In the genomic region with DNA sequence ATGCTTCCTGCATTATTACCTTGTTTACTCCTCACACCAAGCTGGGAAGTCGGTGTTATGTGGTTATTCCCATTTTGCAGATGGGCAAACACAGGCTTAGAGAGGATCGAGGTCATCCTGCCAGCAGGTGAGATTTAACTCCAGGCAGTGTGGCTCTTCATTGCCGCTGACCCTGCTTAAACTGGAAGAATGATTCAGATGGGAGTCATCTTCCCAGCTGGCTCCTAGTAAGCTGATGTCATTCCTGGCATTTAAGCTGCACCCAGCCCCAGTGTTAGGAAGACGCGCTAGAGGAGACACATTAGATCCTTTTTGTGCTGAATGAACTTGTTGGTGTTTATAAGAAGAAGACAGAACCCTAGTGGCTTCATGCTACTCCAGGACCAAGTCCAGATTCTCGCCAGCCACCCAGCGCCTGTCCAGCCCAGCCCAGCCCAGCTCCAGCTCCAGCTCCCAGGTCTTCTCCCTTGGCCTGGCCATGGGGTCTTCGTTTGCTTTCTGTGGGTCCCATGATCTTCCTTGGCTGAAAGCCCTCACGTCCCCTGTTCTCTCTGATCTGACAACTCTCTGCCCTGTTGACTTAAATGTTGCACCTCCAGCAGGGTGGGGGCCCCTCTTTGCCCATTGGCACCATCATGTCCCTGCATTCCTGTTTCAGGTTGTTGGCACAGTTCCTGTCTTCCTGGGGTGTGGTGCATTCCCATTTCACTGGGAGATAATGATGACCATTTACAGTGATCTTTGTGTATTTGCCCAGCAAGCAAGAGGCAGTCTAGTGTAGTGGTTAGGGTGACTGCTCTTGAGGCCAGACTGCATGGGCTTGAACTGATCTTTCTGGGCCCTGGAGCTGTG, we compare ENCODE assay signal across 11 cellular contexts. TPM values are rescaled to one million over a fixed set of nuclear protein-coding genes. Genes with fewer than 3 reads are reported as not detected.
DNase-seq lines count a peak whose midpoint lies in the region; ATAC-seq lines count a peak whose summit lies in the region.
"Had no signal": no experiment of that assay in that cellular context is flagged by ENCODE, and none has a peak within 500 bp of the region (broad histone marks: within the 10 kb centered on the region; RNA-seq: fewer than 3 reads in every experiment).

No MANE protein-coding gene starts in this region.

- H3K4me3 Mint-ChIP-seq in dendritic cell treated with granulocyte-macrophage colony-stimulating factor and Interleukin-4, amounts not matched to agents 40 ng/mL and 50 ng/mL, for 4 days = no peak overlapping the region
- H3K4me3 Mint-ChIP-seq: activated T-cell treated with anti-CD3 and anti-CD28 coated beads, Interleukin-2, amount 50 U/mL, for 4 hours; CD8-positive, alpha-beta memory T cell had no signal

- peaks cover 22% of the 10 kb centered on the region for H3K4me1 Mint-ChIP-seq in dendritic cell treated with granulocyte-macrophage colony-stimulating factor and Interleukin-4, amounts not matched to agents 40 ng/mL and 50 ng/mL, for 4 days (ENCODE audit: low read depth)

- DNase-seq in ACHN (peak; percentile 83), MG63 (peak; percentile 85), NCI-H510A (lab: John Stamatoyannopoulos, UW) (no peak), GM19240 (ENCODE audit: insufficient read length, low spot score) (no peak)
- DNase-seq in activated CD8-positive, alpha-beta memory T cell treated with anti-CD3 and anti-CD28 coated beads for 24 hours = no peak
- DNase-seq: activated T-cell treated with anti-CD3 and anti-CD28 coated beads, Interleukin-2, amount 50 U/mL, for 4 hours; CD8-positive, alpha-beta memory T cell; NCI-H1930 had no signal

- peak overlapping the region; percentile 6 for H3K27ac ChIP-seq in mesodermal cell (ENCODE audit: low read depth, low read length, severe bottlenecking)

- intact Hi-C loops in dendritic cell treated with granulocyte-macrophage colony-stimulating factor and Interleukin-4, amounts not matched to agents 40 ng/mL and 50 ng/mL, for 4 days (cut with micrococcal nuclease) = no loop called here

- H3K9me3 Mint-ChIP-seq in dendritic cell treated with granulocyte-macrophage colony-stimulating factor and Interleukin-4, amounts not matched to agents 40 ng/mL and 50 ng/mL, for 4 days = no peaks in the 10 kb centered on the region
- H3K9me3 Mint-ChIP-seq: activated T-cell treated with anti-CD3 and anti-CD28 coated beads, Interleukin-2, amount 50 U/mL, for 4 hours; CD8-positive, alpha-beta memory T cell had no signal

- WGBS in mesodermal cell (ENCODE audit: insufficient coverage in 2 of 2), 2 experiments = 84 to 87% methylated on average over 9 of the region's 9 CpGs

- peaks cover 29% of the 10 kb centered on the region for H3K36me3 Mint-ChIP-seq in dendritic cell treated with granulocyte-macrophage colony-stimulating factor and Interleukin-4, amounts not matched to agents 40 ng/mL and 50 ng/mL, for 4 days (ENCODE audit: low read depth)

- H3K4me1 ChIP-seq in mesodermal cell (ENCODE audit: control insufficient read depth, insufficient read depth, low read length, poor library complexity, severe bottlenecking) = peaks cover 11% of the 10 kb centered on the region

- H3K4me3 ChIP-seq in MG63 (no peak overlapping the region), mesodermal cell (ENCODE audit: extremely low read depth, insufficient read depth, low read length, poor library complexity, severe bottlenecking) (no peak overlapping the region)

- no peaks in the 10 kb centered on the region for H3K27me3 ChIP-seq in MG63

- H3K36me3 ChIP-seq in MG63 = no peaks in the 10 kb centered on the region
- no peaks in the 10 kb centered on the region for H3K36me3 ChIP-seq in mesodermal cell (ENCODE audit: control insufficient read depth, insufficient read depth, low read length)

- H3K27ac Mint-ChIP-seq in dendritic cell treated with granulocyte-macrophage colony-stimulating factor and Interleukin-4, amounts not matched to agents 40 ng/mL and 50 ng/mL, for 4 days = peak overlapping the region; percentile 30

- no peak for ATAC-seq in HG03521 (IDR thresholded peaks at IDR 0.05; ENCODE audit: unreplicated experiment)
- ATAC-seq: activated T-cell treated with anti-CD3 and anti-CD28 coated beads, Interleukin-2, amount 50 U/mL, for 4 hours had no signal

- no peaks in the 10 kb centered on the region for H3K9me3 ChIP-seq in MG63
- no peaks in the 10 kb centered on the region for H3K9me3 ChIP-seq in mesodermal cell (ENCODE audit: control insufficient read depth, low read length)

- H3K27me3 Mint-ChIP-seq in dendritic cell treated with granulocyte-macrophage colony-stimulating factor and Interleukin-4, amounts not matched to agents 40 ng/mL and 50 ng/mL, for 4 days = no peaks in the 10 kb centered on the region
- H3K27me3 Mint-ChIP-seq: CD8-positive, alpha-beta memory T cell had no signal

- in situ Hi-C loops in ACHN (cut with HindIII; ENCODE audit: low pct_ligation_motif_present, low pct_unique_long_range_greater_than_20kb, low sequenced_read_pairs) = no loop called here

RNA-seq across cellular contexts. Expression of a gene that starts 13.6 kb away (rescaled TPM):
- 31.0 and 88.1 TPM in 2 replicates for total RNA-seq in MG63 (2014; rRNA removed; shearing (Covaris generic); ENCODE audit: low replicate concordance)
- polyA plus RNA-seq in mesodermal cell (2013, experiment 1 of 2) = 28.9 TPM
- 25.8 TPM for polyA plus RNA-seq in mesodermal cell (2013, experiment 2 of 2)

Comparison
In these comparisons a context has a peak if more than half of its experiments do, and no peak if none do; other contexts are left out.
1. DNase-seq: peak in ACHN (single experiment) and MG63 (single experiment); none in NCI-H510A (single experiment), activated CD8-positive, alpha-beta memory T cell treated with anti-CD3 and anti-CD28 coated beads for 24 hours (single experiment) and GM19240 (single experiment).